ENCODE assay signal across 7 cellular contexts in the genomic region with DNA sequence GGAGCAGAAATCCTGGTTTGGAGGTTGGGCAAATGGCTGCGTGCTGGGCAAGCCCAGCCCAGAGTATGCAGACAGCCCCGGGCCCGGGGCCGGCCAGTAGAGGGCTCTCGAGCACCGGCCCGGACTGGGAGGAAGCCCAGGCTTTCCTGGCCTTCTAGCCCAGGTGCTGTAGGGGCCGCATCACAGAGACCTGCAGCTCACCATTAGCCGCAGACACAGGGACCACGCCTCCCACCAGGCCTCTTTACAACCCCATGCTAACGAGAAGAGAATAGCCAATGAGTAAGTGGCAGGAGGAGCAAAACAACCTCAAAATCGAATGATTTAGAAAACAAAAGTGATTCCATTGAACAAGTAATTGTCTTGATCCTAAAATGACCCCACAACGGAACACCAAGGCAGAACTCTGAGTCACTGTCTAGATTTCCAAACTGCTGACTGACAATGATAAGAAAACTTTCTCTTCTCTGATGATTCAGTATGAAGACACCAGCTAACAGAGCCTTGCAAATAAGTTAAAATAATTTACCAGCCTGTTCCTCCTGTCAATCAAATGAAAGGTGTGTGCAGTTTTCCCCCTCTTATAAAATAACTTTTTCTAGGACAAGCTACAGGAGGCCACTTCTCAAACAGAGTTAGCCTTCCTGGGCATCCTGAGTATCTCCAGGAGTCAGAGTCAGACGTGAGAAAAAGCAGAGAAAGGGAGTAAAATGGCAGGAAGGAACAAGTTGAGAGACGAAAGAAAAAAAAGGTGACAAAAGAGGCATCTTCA.
DNase-seq lines count a peak whose midpoint lies in the region; ATAC-seq, FAIRE-seq and TF ChIP-seq lines count a peak whose summit lies in the region.

No MANE protein-coding gene starts in this region.

- H3K27me3 ChIP-seq in bronchial epithelial cell (ENCODE audit: control insufficient read depth, insufficient read depth, low read length): no peaks in the 10 kb centered on the region

- ATAC-seq in HG02678 (IDR thresholded peaks at IDR 0.05; ENCODE audit: unreplicated experiment): peak; percentile 67

- TF ChIP-seq CTCF in GM12873 (IDR thresholded peaks at IDR 0.05; ENCODE audit: insufficient read depth, low read depth, low read length, missing control alignments): peak; percentile 92
- TF ChIP-seq CTCF in bronchial epithelial cell (IDR thresholded peaks at IDR 0.05; ENCODE audit: insufficient read depth, low read length, severe bottlenecking): peak; percentile 95

- no peak for FAIRE-seq in bronchial epithelial cell (lab: Jason Lieb, UNC)

- H3K4me3 ChIP-seq in bronchial epithelial cell (ENCODE audit: low read depth, low read length): no peak overlapping the region

- H3K36me3 ChIP-seq in bronchial epithelial cell (ENCODE audit: control insufficient read depth, insufficient read depth, low read length): no peaks in the 10 kb centered on the region

- peak; percentile 70 for DNase-seq in NCI-H2107 treated with DMSO at 0.1 percent for 48 hours (lab: John Stamatoyannopoulos, UW; ENCODE audit: unreplicated experiment)
- peak in 3 of 4 experiments; percentile 19 to 47 (median 28) for DNase-seq in activated CD4-positive, CD25-positive, alpha-beta regulatory T cell (lab: John Stamatoyannopoulos, UW)
- peak; percentile 86 for DNase-seq in bronchial epithelial cell (ENCODE audit: low read depth)
- DNase-seq in kidney glomerular epithelial cell (lab: John Stamatoyannopoulos, UW): peak; percentile 78
- peak; percentile 60 for DNase-seq in stimulated activated CD4-positive, alpha-beta T cell treated with anti-CD3 and anti-CD28 coated beads, Interleukin-2, amount 100 ng/mL, for 48 hours

Comparison
In these comparisons a context has a peak if more than half of its experiments do, and no peak if none do; other contexts are left out.
1. DNase-seq: peak in every context shown above with its lines; median percentile 86 in bronchial epithelial cell; 78 in kidney glomerular epithelial cell; 70 in NCI-H2107 treated with DMSO at 0.1 percent for 48 hours; 60 in stimulated activated CD4-positive, alpha-beta T cell treated with anti-CD3 and anti-CD28 coated beads, Interleukin-2, amount 100 ng/mL, for 48 hours; 28 in activated CD4-positive, CD25-positive, alpha-beta regulatory T cell.